25 cellular contexts compared by ENCODE assay signal in the genomic region with DNA sequence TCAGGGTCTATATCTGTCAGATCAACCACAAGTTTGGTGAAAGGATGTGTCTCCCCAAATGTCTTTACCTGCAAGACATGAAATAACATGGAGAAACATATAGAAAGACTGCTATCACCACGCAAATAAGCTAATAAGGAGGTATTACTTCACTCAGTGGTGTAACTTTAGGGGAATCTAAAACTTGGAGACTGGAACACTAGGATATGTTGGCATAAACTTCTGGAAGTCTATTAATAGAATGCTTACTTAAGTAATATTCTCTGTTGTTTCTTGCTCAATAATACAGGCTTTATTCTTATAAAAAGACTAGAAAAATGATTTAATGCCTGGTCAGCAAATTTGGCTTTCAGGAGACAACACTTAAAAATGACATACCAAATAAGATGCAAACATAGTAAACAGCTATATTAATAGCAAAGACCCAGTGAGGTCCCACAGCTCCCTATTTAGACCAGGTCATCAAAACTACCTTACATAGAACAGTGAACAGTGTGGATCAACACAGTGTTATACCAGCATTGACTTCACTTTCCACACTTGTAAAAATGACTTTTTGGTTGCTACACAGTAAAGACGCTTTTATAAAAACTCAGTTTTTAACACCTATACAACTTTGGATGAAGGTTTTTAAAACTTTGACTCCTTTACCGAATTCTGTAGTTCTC. TPM values are rescaled to one million over a fixed set of nuclear protein-coding genes. Genes with fewer than 3 reads are reported as not detected.
DNase-seq lines count a peak whose midpoint lies in the region; ATAC-seq, FAIRE-seq and TF ChIP-seq lines count a peak whose summit lies in the region.
"Had no signal": no experiment of that assay in that cellular context is flagged by ENCODE, and none has a peak within 500 bp of the region (broad histone marks: within the 10 kb centered on the region; RNA-seq: fewer than 3 reads in every experiment).

No MANE protein-coding gene starts in this region.

- H3K36me3 ChIP-seq in neutrophil (peaks cover 93% of the 10 kb centered on the region), esophagus muscularis mucosa (peaks cover 36 to 90% (median 63%) of the 10 kb centered on the region in 4 donors)

- POLR2A ChIA-PET in A549 (lab: Yijun Ruan, JAX) = no interaction called here
- POLR2A ChIA-PET in activated CD4-positive, alpha-beta memory T cell treated with anti-CD3 and anti-CD28 coated beads for 36 hours (lab: Charles Lee) = no interaction called here

- WGBS in A549 (ENCODE audit: missing lambda C conversion rate) = 77% methylated on average over 3 of the region's 3 CpGs
- WGBS in esophagus muscularis mucosa = 78% methylated on average over 3 of the region's 3 CpGs

- CTCF ChIA-PET in A549 (lab: Yijun Ruan, JAX) = interaction anchor here (0.9 to 3.3 kb wide), 4 partner anchors 13 to 37 kb away, joined by 3 to 18 read pairs (median 4); no protein-coding TSS in a partner anchor
- CTCF ChIA-PET in activated CD4-positive, alpha-beta memory T cell treated with anti-CD3 and anti-CD28 coated beads for 36 hours (lab: Charles Lee) = interaction anchor here (0.7 to 1.6 kb wide), 3 partner anchors 16 to 502 kb away, joined by 3 to 5 read pairs (median 5); no protein-coding TSS in a partner anchor

- no peak for TF ChIP-seq POLR2A in A549 (IDR thresholded peaks at IDR 0.05; ENCODE audit: low read length)
- no peak for TF ChIP-seq POLR2A in H54 (IDR thresholded peaks at IDR 0.05; ENCODE audit: low read depth, low read length)
- TF ChIP-seq POLR2A in esophagus muscularis mucosa (IDR thresholded peaks at IDR 0.05; ENCODE audit: low read depth) = no peak

- no peak for ATAC-seq in A549
- ATAC-seq: CD8-positive, alpha-beta T cell; GM12878 had no signal

- intact Hi-C loops in esophagus muscularis mucosa (cut with DNase I) = no loop called here
- intact Hi-C loops in activated CD4-positive, alpha-beta memory T cell treated with anti-CD3 and anti-CD28 coated beads for 36 hours (cut with micrococcal nuclease) = no loop called here

- no peaks in the 10 kb centered on the region for H3K4me1 ChIP-seq in A549
- no peaks in the 10 kb centered on the region for H3K4me1 ChIP-seq in neutrophil (ENCODE audit: control insufficient read depth in 1 of 2, insufficient read depth in 1 of 2, low read depth in 1 of 2, low read length in 1 of 2)
- peaks cover 0 to 11% (median 2%) of the 10 kb centered on the region in 4 donors for H3K4me1 ChIP-seq in esophagus muscularis mucosa
- H3K4me1 ChIP-seq: Caco-2 had no signal

- no peaks in the 10 kb centered on the region for H3K9me3 Mint-ChIP-seq in mesothelial cell of epicardium
- H3K9me3 Mint-ChIP-seq in activated CD4-positive, alpha-beta memory T cell treated with anti-CD3 and anti-CD28 coated beads for 36 hours = no peaks in the 10 kb centered on the region
- H3K9me3 Mint-ChIP-seq: CD8-positive, alpha-beta T cell; GM23338 had no signal

- H3K36me3 Mint-ChIP-seq in mesothelial cell of epicardium = peaks cover 24% of the 10 kb centered on the region
- H3K36me3 Mint-ChIP-seq in activated CD4-positive, alpha-beta memory T cell treated with anti-CD3 and anti-CD28 coated beads for 36 hours = peaks cover 34% of the 10 kb centered on the region

- H3K4me2 ChIP-seq in A549 = no peak overlapping the region
- H3K4me2 ChIP-seq: GM23338 had no signal

- H3K27me3 ChIP-seq in neutrophil = no peaks in the 10 kb centered on the region
- H3K27me3 ChIP-seq in esophagus muscularis mucosa = no peaks in the 10 kb centered on the region

- TF ChIP-seq CTCF in A549 (IDR thresholded peaks at IDR 0.05) (no peak), neutrophil (IDR thresholded peaks at IDR 0.05) (no peak), esophagus muscularis mucosa (IDR thresholded peaks at IDR 0.05) (no peak), mesothelial cell of epicardium (IDR thresholded peaks at IDR 0.05; ENCODE audit: unreplicated experiment) (no peak)

- H3K27ac Mint-ChIP-seq in mesothelial cell of epicardium = no peak overlapping the region
- H3K27ac Mint-ChIP-seq in activated CD4-positive, alpha-beta memory T cell treated with anti-CD3 and anti-CD28 coated beads for 36 hours = no peak overlapping the region
- H3K27ac Mint-ChIP-seq: B cell; CD8-positive, alpha-beta T cell; GM23338 had no signal

- no peak for TF ChIP-seq RAD21 in A549 (conservative IDR thresholded peaks at IDR 0.05 in 1 of 2, IDR thresholded peaks at IDR 0.05 in 1 of 2)

- no peak for TF ChIP-seq EP300 in A549 (IDR thresholded peaks at IDR 0.05)
- TF ChIP-seq EP300 in esophagus muscularis mucosa (IDR thresholded peaks at IDR 0.05) = no peak

- H3K4me3 ChIP-seq in A549 = no peak overlapping the region
- H3K4me3 ChIP-seq in neutrophil (ENCODE audit: low read depth in 1 of 2, low read length in 1 of 2) = no peak overlapping the region
- H3K4me3 ChIP-seq in esophagus muscularis mucosa = no peak overlapping the region
- H3K4me3 ChIP-seq: GM12878, GM23338, SK-N-MC had no signal

- H3K9me3 ChIP-seq in A549 = no peaks in the 10 kb centered on the region
- H3K9me3 ChIP-seq in neutrophil = no peaks in the 10 kb centered on the region
- H3K9me3 ChIP-seq in esophagus muscularis mucosa = no peaks in the 10 kb centered on the region
- H3K9me3 ChIP-seq: Caco-2 had no signal

- H3K27ac ChIP-seq in A549 (no peak overlapping the region), neutrophil (peak overlapping the region; percentile 23), esophagus muscularis mucosa (replicated peaks in 1 of 4) (no peak overlapping the region)
- H3K27ac ChIP-seq: C4-2B, RWPE1, SK-N-MC had no signal

- no peak for DNase-seq in A549 (ENCODE audit: low read depth in 1 of 2, low spot score in 1 of 2)
- no peak for DNase-seq in H54 (ENCODE audit: insufficient read length, low spot score)
- DNase-seq in fibroblast of gingiva (ENCODE audit: low read depth) = peak; percentile 50
- DNase-seq in esophagus muscularis mucosa (ENCODE audit: extremely low spot score) = no peak
- no peak for DNase-seq in mesothelial cell of epicardium (ENCODE audit: low spot score in 2 of 2, unreplicated experiment in 2 of 2)
- no peak for DNase-seq in activated CD4-positive, alpha-beta memory T cell treated with anti-CD3 and anti-CD28 coated beads for 36 hours
- DNase-seq: CD8-positive, alpha-beta T cell; GDM1; Karpas-422; NCI-H1092; NCI-H1436; NCI-H187; NCI-H2081 treated with DMSO at 0.1 percent for 48 hours; NCI-H2171; NCI-H226; NCI-H510A; SIG-M5 had no signal

- H3K4me3 Mint-ChIP-seq in mesothelial cell of epicardium = no peak overlapping the region
- H3K4me3 Mint-ChIP-seq in activated CD4-positive, alpha-beta memory T cell treated with anti-CD3 and anti-CD28 coated beads for 36 hours = no peak overlapping the region
- H3K4me3 Mint-ChIP-seq: B cell; CD8-positive, alpha-beta T cell; GM23338 had no signal

- FAIRE-seq in A549 (lab: Jason Lieb, UNC) (no peak), H54 (lab: Jason Lieb, UNC) (peak; percentile 53)

- no peaks in the 10 kb centered on the region for H3K27me3 Mint-ChIP-seq in mesothelial cell of epicardium (ENCODE audit: low read depth)
- no peaks in the 10 kb centered on the region for H3K27me3 Mint-ChIP-seq in activated CD4-positive, alpha-beta memory T cell treated with anti-CD3 and anti-CD28 coated beads for 36 hours
- H3K27me3 Mint-ChIP-seq: B cell had no signal

- no peaks in the 10 kb centered on the region for H3K4me1 Mint-ChIP-seq in mesothelial cell of epicardium
- no peaks in the 10 kb centered on the region for H3K4me1 Mint-ChIP-seq in activated CD4-positive, alpha-beta memory T cell treated with anti-CD3 and anti-CD28 coated beads for 36 hours (ENCODE audit: low read depth)
- H3K4me1 Mint-ChIP-seq: GM23338 had no signal

TF ChIP-seq in A549, 52 proteins besides CTCF, POLR2A, EP300 and RAD21:
- peak; percentile 99 for TF ChIP-seq MAFK (IDR thresholded peaks at IDR 0.05; ENCODE audit: partially characterized antibody)
- TF ChIP-seq CBX8 (IDR thresholded peaks at IDR 0.05) = no peak

RNA-seq across cellular contexts. Expression of gene HAL, which starts 18.9 kb away (rescaled TPM):
- 0.43 and 0.50 TPM in 2 replicates for polyA plus RNA-seq in A549 (2011; rRNA removed)
- 0.07 and 0.13 TPM in 2 replicates for polyA plus RNA-seq in A549 (2012; cell fraction: cytosol; rRNA removed)
- 0.44 and 0.52 TPM in 2 replicates for polyA plus RNA-seq in A549 (2012; cell fraction: nucleus; rRNA removed)
- polyA plus RNA-seq in A549 (2017; fragmentation: RNase III; extraction: RNeasy Plus Mini Kit Qiagen cat#74134 plus additional on column Dnase treatment) = 0.22 to 0.40 TPM (median 0.33 TPM) in 3 replicates
- polyA minus RNA-seq in A549 (2011; rRNA and poly(A)+ RNA removed) = 1.2 and 2.9 TPM in 2 replicates
- 1 to 10 TPM in 1 of 4 donors, not detected in 3; 1.2 TPM for total RNA-seq in esophagus muscularis mucosa
- total RNA-seq in mesothelial cell of epicardium = 1.6 to 2.0 TPM (median 1.6 TPM) in 3 replicates
- under 1 TPM; 0.12 to 0.36 TPM for total RNA-seq in activated CD4-positive, alpha-beta memory T cell treated with anti-CD3 and anti-CD28 coated beads for 36 hours

RNA-seq across cellular contexts. Expression of gene LTA4H, which starts 20.3 kb away (rescaled TPM):
- polyA plus RNA-seq in A549 (2011; rRNA removed) = 162 and 174 TPM in 2 replicates
- 68.1 and 68.2 TPM in 2 replicates for polyA plus RNA-seq in A549 (2012; cell fraction: cytosol; rRNA removed)
- polyA plus RNA-seq in A549 (2012; cell fraction: nucleus; rRNA removed) = 54.1 and 73.1 TPM in 2 replicates
- polyA plus RNA-seq in A549 (2017; fragmentation: RNase III; extraction: RNeasy Plus Mini Kit Qiagen cat#74134 plus additional on column Dnase treatment) = 122 to 126 TPM (median 124 TPM) in 3 replicates
- polyA minus RNA-seq in A549 (2011; rRNA and poly(A)+ RNA removed) = 51.7 and 55.4 TPM in 2 replicates
- total RNA-seq in esophagus muscularis mucosa = 10 to 100 TPM; 47.8 to 75.0 (median 64.5) TPM
- total RNA-seq in mesothelial cell of epicardium = 95.5 to 96.4 TPM (median 96.2 TPM) in 3 replicates
- 100 to 1,000 TPM; 106 to 110 TPM for total RNA-seq in activated CD4-positive, alpha-beta memory T cell treated with anti-CD3 and anti-CD28 coated beads for 36 hours
